ENCODE assay signal across 8 cellular contexts in the genomic region with DNA sequence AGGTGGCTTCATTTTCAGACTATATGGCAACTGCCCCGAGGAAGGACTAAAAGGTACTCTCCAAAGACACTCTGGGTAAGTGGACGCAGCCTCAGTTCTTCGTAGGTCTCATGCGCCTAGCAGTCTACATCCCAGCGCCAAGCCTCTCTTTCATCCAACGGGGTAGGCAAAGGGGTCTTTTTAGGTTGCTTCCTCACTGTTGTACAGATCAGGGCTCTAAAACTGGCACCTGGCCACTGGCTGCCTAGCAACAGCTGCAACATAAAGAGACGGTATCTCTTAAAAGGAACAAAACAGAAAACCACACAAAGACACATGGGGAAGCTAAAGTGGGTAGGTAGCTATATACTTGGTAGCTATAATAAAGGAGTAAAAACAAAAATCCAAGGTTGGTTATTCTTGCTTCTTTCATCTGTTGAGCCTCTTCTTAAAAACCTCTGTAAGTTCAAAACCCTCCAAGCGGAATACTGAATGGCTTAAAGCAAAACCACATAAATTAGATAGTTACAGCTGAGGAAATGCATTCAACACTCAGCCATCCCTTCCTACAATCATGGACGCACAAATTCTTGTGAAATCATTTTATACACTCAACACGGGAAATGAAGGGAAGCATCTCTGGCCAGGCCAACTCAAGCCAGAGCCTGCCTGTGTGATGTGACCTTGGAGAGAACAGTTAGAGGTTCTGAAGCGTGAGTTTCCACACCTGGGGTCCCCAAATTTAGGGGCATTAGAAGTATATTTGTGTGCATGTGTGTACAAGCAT. TPM values are rescaled to one million over a fixed set of nuclear protein-coding genes. Genes with fewer than 3 reads are reported as not detected.
A peak's percentile ranks its signal among the peaks of the same experiment; 100 is the strongest.
DNase-seq lines count a peak whose midpoint lies in the region; ATAC-seq and TF ChIP-seq lines count a peak whose summit lies in the region.

No MANE protein-coding gene starts in this region.

- intact Hi-C loops in CD4-positive, alpha-beta T cell (cut with DNase I, micrococcal nuclease) = loop anchor here in 1 of 2 experiments (1.0 to 5.0 kb wide), 5 partner anchors 11 to 45 kb away; no protein-coding TSS in a partner anchor

- H3K36me3 Mint-ChIP-seq in CD4-positive, alpha-beta T cell (ENCODE audit: low read depth) = peaks cover 39% of the 10 kb centered on the region

- no peak for TF ChIP-seq CTCF in CD4-positive, alpha-beta T cell (IDR thresholded peaks at IDR 0.05)

- peak; percentile 80 for ATAC-seq in CD4-positive, alpha-beta T cell (ENCODE audit: poor library complexity)
- peak; percentile 68 for ATAC-seq in HG02852 (IDR thresholded peaks at IDR 0.05; ENCODE audit: unreplicated experiment)

- H3K27ac Mint-ChIP-seq in CD4-positive, alpha-beta T cell = peak overlapping the region; percentile 87

- POLR2A ChIA-PET in CD4-positive, alpha-beta T cell (lab: Charles Lee) = interaction anchor here (0.6 to 10.5 kb wide), 19 partner anchors 10 to 82 kb away, joined by 3 to 106 read pairs (median 6); partner anchors contain the start of gene CYTH1

- peak; percentile 72 to 92 (median 80) for DNase-seq in CD4-positive, alpha-beta T cell
- DNase-seq in NCI-H226 (peak; percentile 28), glomerular visceral epithelial cell (ENCODE audit: extremely low spot score) (peak; percentile 51), HCEC 1CT (no peak), AG08396 (ENCODE audit: low spot score) (no peak)
- peak; percentile 68 for DNase-seq in activated CD8-positive, alpha-beta memory T cell treated with anti-CD3 and anti-CD28 coated beads, Interleukin-2, amount 50 U/mL, for 1 hour (ENCODE audit: extremely low read depth)
- DNase-seq in stimulated activated CD4-positive, alpha-beta T cell treated with anti-CD3 and anti-CD28 coated beads, Interleukin-4, amount 100 ng/mL, for 24 hours = peak; percentile 70

- H3K4me1 Mint-ChIP-seq in CD4-positive, alpha-beta T cell (ENCODE audit: low read depth) = peaks cover 85% of the 10 kb centered on the region

- no peaks in the 10 kb centered on the region for H3K9me3 ChIP-seq in CD4-positive, alpha-beta T cell (ENCODE audit: control insufficient read depth, low read length)

- CTCF ChIA-PET in CD4-positive, alpha-beta T cell (lab: Charles Lee) = interaction anchor here (0.9 to 2.6 kb wide), 5 partner anchors 10 to 51 kb away, joined by 3 to 9 read pairs (median 4); no protein-coding TSS in a partner anchor

- H3K9me3 Mint-ChIP-seq in CD4-positive, alpha-beta T cell = no peaks in the 10 kb centered on the region

- H3K27me3 Mint-ChIP-seq in CD4-positive, alpha-beta T cell = no peaks in the 10 kb centered on the region

- peak overlapping the region; percentile 73 for H3K4me3 Mint-ChIP-seq in CD4-positive, alpha-beta T cell

- H3K27ac ChIP-seq in CD4-positive, alpha-beta T cell (ENCODE audit: low read depth, low read length) = peak overlapping the region; percentile 95

- no peaks in the 10 kb centered on the region for H3K27me3 ChIP-seq in CD4-positive, alpha-beta T cell (ENCODE audit: control insufficient read depth, insufficient read depth, low read length)

RNA-seq across cellular contexts. Expression of gene CYTH1, which starts 22.7 kb away (rescaled TPM):
- 100 to 1,000 TPM; 521 to 525 TPM for total RNA-seq in CD4-positive, alpha-beta T cell

Comparison
In these comparisons a context has a peak if more than half of its experiments do, and no peak if none do; other contexts are left out.
1. DNase-seq: peak in CD4-positive, alpha-beta T cell (10 of 10), NCI-H226 (single experiment), activated CD8-positive, alpha-beta memory T cell treated with anti-CD3 and anti-CD28 coated beads, Interleukin-2, amount 50 U/mL, for 1 hour (single experiment), glomerular visceral epithelial cell (single experiment) and stimulated activated CD4-positive, alpha-beta T cell treated with anti-CD3 and anti-CD28 coated beads, Interleukin-4, amount 100 ng/mL, for 24 hours (single experiment); none in HCEC 1CT (single experiment) and AG08396 (single experiment).